Comparison of ENCODE assay signal across 15 cellular contexts in the genomic region with DNA sequence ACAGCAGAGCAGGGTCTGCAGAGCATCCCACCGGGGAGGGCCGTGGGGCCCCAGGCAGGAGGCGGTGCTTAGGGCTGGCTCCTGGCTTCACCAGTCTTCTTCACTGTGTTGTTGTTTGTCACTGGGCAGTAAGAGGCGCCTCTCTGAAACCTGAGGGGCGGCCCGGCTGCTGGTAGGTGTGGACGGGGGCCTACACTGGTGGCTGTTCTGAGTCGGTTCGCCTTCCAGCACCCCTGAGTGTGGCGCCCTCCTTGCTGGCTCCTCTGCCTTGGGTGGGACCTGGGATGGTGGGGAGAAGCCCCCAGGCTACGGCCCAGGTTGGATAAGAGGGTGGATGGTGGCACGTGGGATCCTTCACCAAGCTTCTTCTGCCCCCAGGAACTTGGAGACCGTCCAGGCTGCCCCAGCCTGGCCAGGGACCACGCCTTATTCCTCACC. TPM values are rescaled to one million over a fixed set of nuclear protein-coding genes. Genes with fewer than 3 reads are reported as not detected.
DNase-seq lines count a peak whose midpoint lies in the region; ATAC-seq and TF ChIP-seq lines count a peak whose summit lies in the region.
"Had no signal": no experiment of that assay in that cellular context is flagged by ENCODE, and none has a peak within 500 bp of the region (broad histone marks: within the 10 kb centered on the region; RNA-seq: fewer than 3 reads in every experiment).

No MANE protein-coding gene starts in this region.

- H3K4ac ChIP-seq in H9 (ENCODE audit: low read depth, low read length): no peak overlapping the region

- DNase-seq in H9 (no peak), mucosa of descending colon (peak; percentile 31 to 63 (median 55)), putamen (ENCODE audit: low spot score) (no peak)
- DNase-seq in stimulated activated naive B cell treated with anti-CD40 and anti-IgM and Interleukin-4, amounts not matched to agents 10 μg/mL and 1 μg/mL and 100 μg/mL, for 72 hours: no peak
- DNase-seq in activated CD4-positive, CD25-positive, alpha-beta regulatory T cell treated with anti-CD3 and anti-CD28 coated beads, Interleukin-2, amount 50 U/mL, for 72 hours: no peak
- DNase-seq in activated naive CD8-positive, alpha-beta T cell treated with anti-CD3 and anti-CD28 coated beads for 36 hours: no peak
- DNase-seq: CD4-positive, alpha-beta T cell; NCI-H1105 treated with DMSO at 0.1 percent for 48 hours; NCI-H187 treated with DMSO at 0.1 percent for 48 hours; NCI-H446; Right ventricle myocardium superior had no signal

- H3K4me3 ChIP-seq in BLaER1 (no peak overlapping the region), mucosa of descending colon (no peak overlapping the region)
- H3K4me3 ChIP-seq: A549, GM23338 had no signal

- WGBS in H9 (ENCODE audit: extremely low coverage, insufficient read length, low lambda C conversion rate): no CpG with 5 or more reads among the region's 14 CpGs

- H3K4me2 ChIP-seq in BLaER1 (peak overlapping the region; percentile 50), H9 (ENCODE audit: insufficient read depth, insufficient read length, low read length) (no peak overlapping the region)
- H3K4me2 ChIP-seq: A549, GM23338 had no signal

- no peak overlapping the region for H2BK120ac ChIP-seq in H9 (ENCODE audit: low read depth, low read length, poor library complexity, severe bottlenecking)

- no peak overlapping the region for H3K18ac ChIP-seq in H9 (ENCODE audit: insufficient read length, low read depth, low read length)

- peaks cover 15 to 21% of the 10 kb centered on the region in 2 experiments for H3K4me1 Mint-ChIP-seq in H9
- H3K4me1 Mint-ChIP-seq in dendritic cell treated with granulocyte-macrophage colony-stimulating factor and Interleukin-4, amounts not matched to agents 40 ng/mL and 50 ng/mL, for 4 days (ENCODE audit: low read depth): peaks cover 62% of the 10 kb centered on the region
- H3K4me1 Mint-ChIP-seq in stimulated activated naive B cell treated with anti-CD40 and anti-IgM and Interleukin-4, amounts not matched to agents 10 μg/mL and 1 μg/mL and 100 μg/mL, for 72 hours: peaks cover 28 to 45% of the 10 kb centered on the region in 2 donors
- H3K4me1 Mint-ChIP-seq in activated naive CD8-positive, alpha-beta T cell treated with anti-CD3 and anti-CD28 coated beads for 36 hours: peaks cover 26% of the 10 kb centered on the region

- TF ChIP-seq CTCF in H9 (conservative IDR thresholded peaks at IDR 0.05): no peak
- no peak for TF ChIP-seq CTCF in mucosa of descending colon (IDR thresholded peaks at IDR 0.05)

- peak overlapping the region; percentile 60; the same call in 1 of the 2 replicates for H3K14ac ChIP-seq in H9 (ENCODE audit: insufficient read depth, low read length)

- H3K9me3 ChIP-seq in BLaER1: no peaks in the 10 kb centered on the region
- H3K9me3 ChIP-seq in H9 (ENCODE audit: control insufficient read depth, low read depth, low read length): no peaks in the 10 kb centered on the region
- no peaks in the 10 kb centered on the region for H3K9me3 ChIP-seq in mucosa of descending colon
- H3K9me3 ChIP-seq: A549 had no signal

- H4K20me1 ChIP-seq in BLaER1 (peaks cover 94% of the 10 kb centered on the region), H9 (ENCODE audit: control insufficient read depth, insufficient read depth, insufficient read length) (no peaks in the 10 kb centered on the region)

- no peak overlapping the region for H2AK5ac ChIP-seq in H9 (ENCODE audit: insufficient read length, low read length)

- no peak overlapping the region for H2BK15ac ChIP-seq in H9 (ENCODE audit: low read depth, low read length)

- H2BK20ac ChIP-seq in H9 (ENCODE audit: low read depth, low read length, poor library complexity, severe bottlenecking): no peak overlapping the region

- no peak overlapping the region for H4K91ac ChIP-seq in H9 (ENCODE audit: insufficient read length, low read depth, low read length)

- no peaks in the 10 kb centered on the region for H3K23me2 ChIP-seq in H9 (ENCODE audit: insufficient read length, low read depth, low read length, poor library complexity, severe bottlenecking)

- H3K36me3 Mint-ChIP-seq in H9 (ENCODE audit: insufficient read depth in 1 of 3, low read depth in 3 of 3): peaks cover 0 to 4% (median 0%) of the 10 kb centered on the region in 3 experiments; a peak in 2 of 7 replicates
- peaks cover 25% of the 10 kb centered on the region for H3K36me3 Mint-ChIP-seq in dendritic cell treated with granulocyte-macrophage colony-stimulating factor and Interleukin-4, amounts not matched to agents 40 ng/mL and 50 ng/mL, for 4 days (ENCODE audit: low read depth)
- peaks cover 3 to 11% of the 10 kb centered on the region in 2 donors for H3K36me3 Mint-ChIP-seq in stimulated activated naive B cell treated with anti-CD40 and anti-IgM and Interleukin-4, amounts not matched to agents 10 μg/mL and 1 μg/mL and 100 μg/mL, for 72 hours
- H3K36me3 Mint-ChIP-seq in activated naive CD8-positive, alpha-beta T cell treated with anti-CD3 and anti-CD28 coated beads for 36 hours: no peaks in the 10 kb centered on the region

- intact Hi-C loops in dendritic cell treated with granulocyte-macrophage colony-stimulating factor and Interleukin-4, amounts not matched to agents 40 ng/mL and 50 ng/mL, for 4 days (cut with micrococcal nuclease): no loop called here
- intact Hi-C loops in mucosa of descending colon (cut with DNase I, micrococcal nuclease): no loop called here

- H2AFZ ChIP-seq in H9 (ENCODE audit: low read length): no peak overlapping the region
- H2AFZ ChIP-seq: GM23338 had no signal

- H3K36me3 ChIP-seq in BLaER1: peaks cover 10% of the 10 kb centered on the region; the same call in 1 of the 2 replicates
- H3K36me3 ChIP-seq in mucosa of descending colon (ENCODE audit: low read depth): no peaks in the 10 kb centered on the region

- peaks cover 91% of the 10 kb centered on the region for H3K4me1 ChIP-seq in BLaER1
- no peaks in the 10 kb centered on the region for H3K4me1 ChIP-seq in H9 (ENCODE audit: insufficient read depth, low read length)
- peaks cover 46% of the 10 kb centered on the region for H3K4me1 ChIP-seq in mucosa of descending colon (ENCODE audit: low read depth)

- H3K79me2 ChIP-seq in H9 (ENCODE audit: insufficient read depth, low read length): no peaks in the 10 kb centered on the region

- no peak overlapping the region for H2BK12ac ChIP-seq in H9 (ENCODE audit: insufficient read length, low read depth, low read length)

- H3K27ac ChIP-seq in BLaER1 (0 out of 2 replicates have a peak overlapping the region, but pooled peaks have one; percentile 31), H9 (ENCODE audit: insufficient read length, low read depth, low read length) (no peak overlapping the region)
- H3K27ac ChIP-seq: A549 had no signal

- H2BK5ac ChIP-seq in H9 (ENCODE audit: insufficient read length, low read length): no peak overlapping the region

- no peak overlapping the region for H4K8ac ChIP-seq in H9 (replicated peaks; ENCODE audit: insufficient read length, low read depth, low read length)

- H3K9ac ChIP-seq in BLaER1: 0 out of 2 replicates have a peak overlapping the region, but pooled peaks have one; percentile 16
- no peak overlapping the region for H3K9ac ChIP-seq in H9 (ENCODE audit: extremely low read depth, insufficient read length, low read length)

- peak overlapping the region in 1 of 3 experiments; percentile 52; a peak in 1 of 7 replicates for H3K27ac Mint-ChIP-seq in H9
- peak overlapping the region; percentile 60 for H3K27ac Mint-ChIP-seq in dendritic cell treated with granulocyte-macrophage colony-stimulating factor and Interleukin-4, amounts not matched to agents 40 ng/mL and 50 ng/mL, for 4 days
- H3K27ac Mint-ChIP-seq in stimulated activated naive B cell treated with anti-CD40 and anti-IgM and Interleukin-4, amounts not matched to agents 10 μg/mL and 1 μg/mL and 100 μg/mL, for 72 hours: no peak overlapping the region
- no peak overlapping the region for H3K27ac Mint-ChIP-seq in activated naive CD8-positive, alpha-beta T cell treated with anti-CD3 and anti-CD28 coated beads for 36 hours
- H3K27ac Mint-ChIP-seq: CD4-positive, alpha-beta T cell; GM23338 had no signal

- H3K56ac ChIP-seq in H9 (ENCODE audit: insufficient read length, low read depth, low read length): no peak overlapping the region

- no peak overlapping the region for H3K23ac ChIP-seq in H9 (ENCODE audit: insufficient read length, low read depth, low read length)

- no peak overlapping the region for H4K5ac ChIP-seq in H9 (ENCODE audit: insufficient read length, low read depth, low read length)

- ATAC-seq in mucosa of descending colon: peak; percentile 15
- ATAC-seq in stimulated activated naive B cell treated with anti-CD40 and anti-IgM and Interleukin-4, amounts not matched to agents 10 μg/mL and 1 μg/mL and 100 μg/mL, for 72 hours (replicated peaks): no peak
- ATAC-seq: A549 had no signal

- H3K9me3 Mint-ChIP-seq in H9: no peaks in the 10 kb centered on the region; a peak in 1 of 5 replicates
- no peaks in the 10 kb centered on the region for H3K9me3 Mint-ChIP-seq in dendritic cell treated with granulocyte-macrophage colony-stimulating factor and Interleukin-4, amounts not matched to agents 40 ng/mL and 50 ng/mL, for 4 days
- no peaks in the 10 kb centered on the region for H3K9me3 Mint-ChIP-seq in stimulated activated naive B cell treated with anti-CD40 and anti-IgM and Interleukin-4, amounts not matched to agents 10 μg/mL and 1 μg/mL and 100 μg/mL, for 72 hours
- no peaks in the 10 kb centered on the region for H3K9me3 Mint-ChIP-seq in activated naive CD8-positive, alpha-beta T cell treated with anti-CD3 and anti-CD28 coated beads for 36 hours
- H3K9me3 Mint-ChIP-seq: CD4-positive, alpha-beta T cell; GM23338 had no signal

- no peaks in the 10 kb centered on the region for H3K27me3 ChIP-seq in BLaER1
- no peaks in the 10 kb centered on the region for H3K27me3 ChIP-seq in H9 (ENCODE audit: insufficient read depth, low read length)

- no peaks in the 10 kb centered on the region for H3K79me1 ChIP-seq in H9 (ENCODE audit: insufficient read depth, low read depth, low read length, poor library complexity, severe bottlenecking)

- H3K27me3 Mint-ChIP-seq in H9 (ENCODE audit: low read depth): no peaks in the 10 kb centered on the region
- no peaks in the 10 kb centered on the region for H3K27me3 Mint-ChIP-seq in dendritic cell treated with granulocyte-macrophage colony-stimulating factor and Interleukin-4, amounts not matched to agents 40 ng/mL and 50 ng/mL, for 4 days
- no peaks in the 10 kb centered on the region for H3K27me3 Mint-ChIP-seq in stimulated activated naive B cell treated with anti-CD40 and anti-IgM and Interleukin-4, amounts not matched to agents 10 μg/mL and 1 μg/mL and 100 μg/mL, for 72 hours
- H3K27me3 Mint-ChIP-seq in activated naive CD8-positive, alpha-beta T cell treated with anti-CD3 and anti-CD28 coated beads for 36 hours: peaks cover 4% of the 10 kb centered on the region
- H3K27me3 Mint-ChIP-seq: CD4-positive, alpha-beta T cell had no signal

- H3K4me3 Mint-ChIP-seq in H9: no peak overlapping the region
- H3K4me3 Mint-ChIP-seq in dendritic cell treated with granulocyte-macrophage colony-stimulating factor and Interleukin-4, amounts not matched to agents 40 ng/mL and 50 ng/mL, for 4 days: no peak overlapping the region
- no peak overlapping the region for H3K4me3 Mint-ChIP-seq in stimulated activated naive B cell treated with anti-CD40 and anti-IgM and Interleukin-4, amounts not matched to agents 10 μg/mL and 1 μg/mL and 100 μg/mL, for 72 hours
- H3K4me3 Mint-ChIP-seq in activated naive CD8-positive, alpha-beta T cell treated with anti-CD3 and anti-CD28 coated beads for 36 hours: no peak overlapping the region
- H3K4me3 Mint-ChIP-seq: CD4-positive, alpha-beta T cell; GM23338 had no signal

- H3T11ph ChIP-seq in H9 (ENCODE audit: low read length): no peak overlapping the region

RNA-seq across cellular contexts. Expression of a gene that starts 10.4 kb away (rescaled TPM):
- 19.8 and 20.4 TPM in 2 replicates for total RNA-seq in H9 (2021)
- total RNA-seq in mucosa of descending colon: 100 to 1,000 TPM; 114 to 203 (median 197) TPM
- 10 to 100 TPM; 20.7 to 20.9 TPM for total RNA-seq in activated naive CD8-positive, alpha-beta T cell treated with anti-CD3 and anti-CD28 coated beads for 36 hours

Comparison
In these comparisons a context has a peak if more than half of its experiments do, and no peak if none do; other contexts are left out.
1. DNase-seq: peak in mucosa of descending colon (3 of 3); none in H9 (single experiment), putamen (single experiment), stimulated activated naive B cell treated with anti-CD40 and anti-IgM and Interleukin-4, amounts not matched to agents 10 μg/mL and 1 μg/mL and 100 μg/mL, for 72 hours (single experiment), activated CD4-positive, CD25-positive, alpha-beta regulatory T cell treated with anti-CD3 and anti-CD28 coated beads, Interleukin-2, amount 50 U/mL, for 72 hours (single experiment) and activated naive CD8-positive, alpha-beta T cell treated with anti-CD3 and anti-CD28 coated beads for 36 hours (single experiment).